13 cellular contexts compared by ENCODE assay signal in the genomic region with DNA sequence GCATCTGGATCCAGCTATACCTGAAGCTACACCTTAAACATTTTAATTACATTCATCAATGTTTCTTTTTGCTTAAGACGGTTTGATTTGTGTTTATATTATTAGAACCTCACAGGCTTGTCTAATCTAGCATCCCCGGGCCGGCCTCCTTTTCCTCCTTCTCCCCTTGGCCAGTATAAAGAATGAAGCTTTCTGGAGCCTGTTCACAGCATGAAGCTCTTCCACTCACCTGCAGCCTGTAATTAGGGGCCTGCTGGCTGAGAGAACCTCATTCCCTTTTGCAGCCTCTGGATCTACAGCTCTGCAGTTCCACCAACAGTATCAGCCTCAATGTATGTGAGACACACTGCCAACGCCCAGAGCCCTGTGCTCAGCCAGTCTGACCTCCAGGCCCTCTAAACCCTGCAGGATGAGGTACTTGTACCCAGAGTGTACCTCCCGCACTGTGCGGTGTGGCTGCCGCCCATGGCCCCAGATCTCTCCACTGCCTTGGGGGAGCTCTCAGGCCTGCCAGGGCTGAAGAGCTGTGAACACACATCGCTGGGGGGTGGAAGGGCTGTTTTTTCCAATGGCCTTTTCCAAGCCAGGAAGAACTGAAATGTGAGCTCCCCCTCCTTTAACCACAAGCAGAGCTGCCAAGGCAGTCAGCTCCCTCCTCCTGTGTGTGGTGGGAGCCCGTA.
A peak's percentile ranks its signal among the peaks of the same experiment; 100 is the strongest.
DNase-seq lines count a peak whose midpoint lies in the region; TF ChIP-seq lines count a peak whose summit lies in the region.
"Had no signal": no experiment of that assay in that cellular context is flagged by ENCODE, and none has a peak within 500 bp of the region (broad histone marks: within the 10 kb centered on the region; RNA-seq: fewer than 3 reads in every experiment).

No MANE protein-coding gene starts in this region.

- H3K36me3 ChIP-seq in spleen, result no peaks in the 10 kb centered on the region

- no peak overlapping the region for H3K4me3 ChIP-seq in fibroblast of pulmonary artery (replicated peaks; ENCODE audit: low read depth, low read length)
- no peak overlapping the region for H3K4me3 ChIP-seq in spleen

- H3K27ac Mint-ChIP-seq in activated CD4-positive, alpha-beta memory T cell treated with anti-CD3 and anti-CD28 coated beads, Interleukin-2, amount 10 ng/mL, durations not matched to agents 7 days and 5 days, result no peak overlapping the region
- H3K27ac Mint-ChIP-seq: activated CD4-positive, alpha-beta memory T cell treated with anti-CD3 and anti-CD28 coated beads for 36 hours had no signal

- POLR2A ChIA-PET in activated CD4-positive, alpha-beta memory T cell treated with anti-CD3 and anti-CD28 coated beads, Interleukin-2, amount 10 ng/mL, durations not matched to agents 7 days and 5 days (lab: Charles Lee), result no interaction called here

- no peak overlapping the region for H3K4me3 Mint-ChIP-seq in activated CD4-positive, alpha-beta memory T cell treated with anti-CD3 and anti-CD28 coated beads, Interleukin-2, amount 10 ng/mL, durations not matched to agents 7 days and 5 days
- H3K4me3 Mint-ChIP-seq: activated CD4-positive, alpha-beta memory T cell treated with anti-CD3 and anti-CD28 coated beads for 36 hours had no signal

- H3K36me3 Mint-ChIP-seq in activated CD4-positive, alpha-beta memory T cell treated with anti-CD3 and anti-CD28 coated beads, Interleukin-2, amount 10 ng/mL, durations not matched to agents 7 days and 5 days (ENCODE audit: low read depth), result no peaks in the 10 kb centered on the region
- H3K36me3 Mint-ChIP-seq: activated CD4-positive, alpha-beta memory T cell treated with anti-CD3 and anti-CD28 coated beads for 36 hours had no signal

- TF ChIP-seq POLR2A in spleen (IDR thresholded peaks at IDR 0.05), result no peak

- peaks cover 4% of the 10 kb centered on the region for H3K27me3 Mint-ChIP-seq in activated CD4-positive, alpha-beta memory T cell treated with anti-CD3 and anti-CD28 coated beads, Interleukin-2, amount 10 ng/mL, durations not matched to agents 7 days and 5 days

- CTCF ChIA-PET in activated CD4-positive, alpha-beta memory T cell treated with anti-CD3 and anti-CD28 coated beads, Interleukin-2, amount 10 ng/mL, durations not matched to agents 7 days and 5 days (lab: Charles Lee), result no interaction called here

- H3K4me1 ChIP-seq in spleen, result no peaks in the 10 kb centered on the region

- H3K9me3 ChIP-seq in spleen, result no peaks in the 10 kb centered on the region

- no peaks in the 10 kb centered on the region for H3K4me1 Mint-ChIP-seq in activated CD4-positive, alpha-beta memory T cell treated with anti-CD3 and anti-CD28 coated beads, Interleukin-2, amount 10 ng/mL, durations not matched to agents 7 days and 5 days

- peak; percentile 6 for DNase-seq in NCI-H1092 treated with DMSO at 0.1 percent for 48 hours (lab: John Stamatoyannopoulos, UW)
- DNase-seq in NCI-H1092 (lab: John Stamatoyannopoulos, UW), result no peak
- DNase-seq in NCI-H69 (lab: John Stamatoyannopoulos, UW), result peak; percentile 80
- DNase-seq in fibroblast of pulmonary artery (ENCODE audit: low read depth), result peak; percentile 88
- DNase-seq in spleen, result peak; percentile 64
- DNase-seq in activated CD4-positive, alpha-beta memory T cell treated with anti-CD3 and anti-CD28 coated beads, Interleukin-2, amount 10 ng/mL, durations not matched to agents 7 days and 5 days, result no peak
- no peak for DNase-seq in NCI-H345 treated with DMSO at 0.1 percent for 48 hours (lab: John Stamatoyannopoulos, UW; ENCODE audit: unreplicated experiment)
- no peak for DNase-seq in cortex of kidney (lab: John Stamatoyannopoulos, UW)
- DNase-seq: 8988T; activated CD4-positive, alpha-beta memory T cell treated with anti-CD3 and anti-CD28 coated beads for 36 hours; GF-D8; NCI-H446; substantia nigra had no signal

- TF ChIP-seq CTCF in fibroblast of pulmonary artery (IDR thresholded peaks at IDR 0.05; ENCODE audit: low read length, missing control alignments) (no peak), spleen (IDR thresholded peaks at IDR 0.05 in 8 of 11, conservative IDR thresholded peaks at IDR 0.05 in 3 of 11) (no peak)

- intact Hi-C loops in spleen (cut with DNase I; ENCODE audit: low total_unique reads), result no loop called here

- H3K27me3 ChIP-seq in spleen (replicated peaks in 1 of 7), result peaks cover 0 to 43% (median 0%) of the 10 kb centered on the region in 7 donors

- H3K27ac ChIP-seq in spleen, result no peak overlapping the region

- H3K9me3 Mint-ChIP-seq in activated CD4-positive, alpha-beta memory T cell treated with anti-CD3 and anti-CD28 coated beads, Interleukin-2, amount 10 ng/mL, durations not matched to agents 7 days and 5 days, result no peaks in the 10 kb centered on the region
- H3K9me3 Mint-ChIP-seq: activated CD4-positive, alpha-beta memory T cell treated with anti-CD3 and anti-CD28 coated beads for 36 hours had no signal

- 60 to 74% (median 64%) methylated on average over 9 of the region's 9 CpGs for WGBS in spleen, 5 donors

Comparison
In these comparisons a context has a peak if more than half of its experiments do, and no peak if none do; other contexts are left out.
1. DNase-seq: peak in NCI-H1092 treated with DMSO at 0.1 percent for 48 hours (single experiment), NCI-H69 (single experiment), fibroblast of pulmonary artery (single experiment) and spleen (single experiment); none in NCI-H1092 (single experiment), activated CD4-positive, alpha-beta memory T cell treated with anti-CD3 and anti-CD28 coated beads, Interleukin-2, amount 10 ng/mL, durations not matched to agents 7 days and 5 days (single experiment), NCI-H345 treated with DMSO at 0.1 percent for 48 hours (single experiment) and cortex of kidney (single experiment).